In the genomic region with DNA sequence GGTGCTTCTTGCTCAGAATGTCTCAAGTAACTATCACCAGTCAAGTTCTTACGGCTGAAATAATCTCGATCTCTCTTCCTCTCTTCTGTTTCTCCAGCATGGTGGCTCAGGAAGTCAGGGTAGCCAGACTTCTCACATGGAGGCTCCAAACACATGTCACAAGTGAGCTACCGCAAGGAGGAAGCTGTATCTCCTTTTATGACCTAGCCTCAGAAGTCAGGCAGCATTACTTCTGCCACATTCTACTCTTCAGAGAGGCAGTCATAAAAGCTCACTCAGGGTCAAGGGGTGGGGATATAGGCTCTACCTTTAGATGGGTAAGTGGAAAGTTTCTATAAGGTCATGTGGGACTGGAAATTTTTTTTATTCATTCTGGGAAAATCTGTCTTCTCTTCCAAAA, we compare ENCODE assay signal across 19 cellular contexts.
"Had no signal": no experiment of that assay in that cellular context is flagged by ENCODE, and none has a peak within 500 bp of the region (broad histone marks: within the 10 kb centered on the region; RNA-seq: fewer than 3 reads in every experiment).

No MANE protein-coding gene starts in this region.

- H3K36me3 Mint-ChIP-seq: activated naive CD4-positive, alpha-beta T cell treated with anti-CD3 and anti-CD28 coated beads, Interleukin-2, amount 10 ng/mL, durations not matched to agents 7 days and 5 days had no signal

- H3K4me3 ChIP-seq: coronary artery, heart right ventricle, lower lobe of right lung, pancreas, upper lobe of left lung had no signal

- H3K27ac Mint-ChIP-seq: activated naive CD4-positive, alpha-beta T cell treated with anti-CD3 and anti-CD28 coated beads, Interleukin-2, amount 10 ng/mL, durations not matched to agents 7 days and 5 days; WTC11 had no signal

- H3K4me3 Mint-ChIP-seq: activated naive CD4-positive, alpha-beta T cell treated with anti-CD3 and anti-CD28 coated beads, Interleukin-2, amount 10 ng/mL, durations not matched to agents 7 days and 5 days; naive thymus-derived CD8-positive, alpha-beta T cell; WTC11 had no signal

- DNase-seq: activated CD4-positive, alpha-beta T cell treated with anti-CD3 and anti-CD28 coated beads, Interleukin-2, amount 50 U/mL, for 4 hours; activated CD8-positive, alpha-beta memory T cell treated with anti-CD3 and anti-CD28 coated beads, Interleukin-2, amount 50 U/mL, for 48 hours; activated effector memory CD4-positive, alpha-beta T cell treated with Interleukin-2 at 50 U/mL for 16 hours; activated naive CD4-positive, alpha-beta T cell treated with anti-CD3 and anti-CD28 coated beads, Interleukin-2, amount 10 ng/mL, durations not matched to agents 7 days and 5 days; activated T-cell treated with anti-CD3 and anti-CD28 coated beads, Interleukin-2, amount 50 U/mL, for 48 hours; amygdala; foreskin fibroblast; heart right ventricle; lower lobe of right lung; naive thymus-derived CD8-positive, alpha-beta T cell; pancreas; right cardiac atrium; stimulated activated CD4-positive, alpha-beta T cell treated with anti-CD3 and anti-CD28 coated beads, Interleukin-4, amount 100 ng/mL, for 24 hours; stimulated activated naive CD8-positive, alpha-beta T cell treated with anti-CD3 and anti-CD28 coated beads, Interleukin-15, Interleukin-2, amounts not matched to agents 100 U/mL and 50 U/mL, for 24 hours; T-helper 2 cell; upper lobe of left lung had no signal

- H3K4me1 Mint-ChIP-seq: activated naive CD4-positive, alpha-beta T cell treated with anti-CD3 and anti-CD28 coated beads, Interleukin-2, amount 10 ng/mL, durations not matched to agents 7 days and 5 days; WTC11 had no signal

- ATAC-seq: heart right ventricle; left lobe of liver; lower lobe of right lung; naive thymus-derived CD8-positive, alpha-beta T cell; pancreas; right cardiac atrium; stimulated activated naive CD8-positive, alpha-beta T cell treated with anti-CD3 and anti-CD28 coated beads, Interleukin-15, Interleukin-2, amounts not matched to agents 100 U/mL and 50 U/mL, for 24 hours; WTC11 had no signal
